Comparison of ENCODE assay signal across 8 cellular contexts in genomic region chr3:123719101-123719751, GRCh38.
DNase-seq lines count a peak whose midpoint lies in the region; FAIRE-seq and TF ChIP-seq lines count a peak whose summit lies in the region.
"Not testable (repeated sequence)": the region's sequence is repeated elsewhere in the genome, so short reads cannot be mapped to it uniquely, and the experiment has no call there.

No MANE protein-coding gene starts in this region.

- H3K9ac ChIP-seq in mesenchymal stem cell (ENCODE audit: low read length): not testable (repeated sequence)

- not testable (repeated sequence) for H2BK12ac ChIP-seq in mesenchymal stem cell (ENCODE audit: low read length in 2 of 2)

- H2BK120ac ChIP-seq in mesenchymal stem cell (ENCODE audit: low read depth, low read length): not testable (repeated sequence)

- not testable (repeated sequence) for H3K36me3 ChIP-seq in BE2C
- H3K36me3 ChIP-seq in mesenchymal stem cell (ENCODE audit: control insufficient read depth in 1 of 2, insufficient read depth in 2 of 2, low read depth in 1 of 2, low read length in 2 of 2): peaks cover 20 to 56% of the 10 kb centered on the region in 2 experiments

- not testable (repeated sequence) for H3K27me3 ChIP-seq in BE2C; mesenchymal stem cell (ENCODE audit: control insufficient read depth in 1 of 2, insufficient read depth in 1 of 2, low read length in 2 of 2)

- not testable (repeated sequence) for H3K4me2 ChIP-seq in mesenchymal stem cell (ENCODE audit: low read length, poor library complexity, severe bottlenecking)

- not testable (repeated sequence) for H2BK15ac ChIP-seq in mesenchymal stem cell (ENCODE audit: low read depth, poor library complexity, severe bottlenecking)

- TF ChIP-seq CTCF in BE2C (IDR thresholded peaks at IDR 0.05; ENCODE audit: low read depth, low read length): peak; percentile 81

- H3K4me3 ChIP-seq in BE2C (ENCODE audit: low read depth, low read length); mesenchymal stem cell (ENCODE audit: insufficient read depth in 1 of 2, low read depth in 1 of 2, low read length in 2 of 2): not testable (repeated sequence)

- not testable (repeated sequence) for H3K23ac ChIP-seq in mesenchymal stem cell (ENCODE audit: low read length in 2 of 2)

- FAIRE-seq in H54 (lab: Jason Lieb, UNC): peak; percentile 15

- H3K79me1 ChIP-seq in mesenchymal stem cell (replicated peaks; ENCODE audit: low read length, poor library complexity, severe bottlenecking): peaks cover 26% of the 10 kb centered on the region

- not testable (repeated sequence) for H3K14ac ChIP-seq in mesenchymal stem cell (ENCODE audit: low read length in 2 of 2)

- H2BK5ac ChIP-seq in mesenchymal stem cell (ENCODE audit: low read depth, low read length, poor library complexity, severe bottlenecking): not testable (repeated sequence)

- peaks cover 12% of the 10 kb centered on the region for H3K4me1 ChIP-seq in BE2C
- H3K4me1 ChIP-seq in mesenchymal stem cell (ENCODE audit: control insufficient read depth, insufficient read depth, low read depth, low read length): peaks cover 23% of the 10 kb centered on the region

- not testable (repeated sequence) for H3K4ac ChIP-seq in mesenchymal stem cell (ENCODE audit: low read depth in 1 of 2, low read length in 2 of 2)

- H2AFZ ChIP-seq in mesenchymal stem cell (ENCODE audit: low read depth, low read length): not testable (repeated sequence)

- peak overlapping the region; percentile 48 for H4K91ac ChIP-seq in mesenchymal stem cell (ENCODE audit: low read length)

- peak overlapping the region; percentile 83 for H3K27ac ChIP-seq in mesenchymal stem cell (ENCODE audit: low read length, poor library complexity, severe bottlenecking)

- not testable (repeated sequence) for H3K9me3 ChIP-seq in BE2C; mesenchymal stem cell (ENCODE audit: control insufficient read depth, low read length)

- DNase-seq in BE2C (peak; percentile 87), NCI-H2029 (lab: John Stamatoyannopoulos, UW) (peak; percentile 67), SK-N-DZ (ENCODE audit: low spot score) (peak; percentile 81), fibroblast of peridontal ligament (ENCODE audit: extremely low read depth) (peak; percentile 76), mesenchymal stem cell (peak; percentile 74)
- DNase-seq in H54 (ENCODE audit: insufficient read length, low spot score): not testable (repeated sequence)
- peak; percentile 36 for DNase-seq in activated naive CD4-positive, alpha-beta T cell treated with Interleukin-2 at 50 U/mL for 16 hours
- peak; percentile 44 for DNase-seq in stimulated activated CD4-positive, alpha-beta T cell treated with anti-CD3 and anti-CD28 coated beads, Interleukin-1b, Interleukin-23, amount 100 ng/mL, for 48 hours

- peak overlapping the region; percentile 25 for H4K8ac ChIP-seq in mesenchymal stem cell (ENCODE audit: low read length)

- H2AK5ac ChIP-seq in mesenchymal stem cell (ENCODE audit: low read length, severe bottlenecking): peak overlapping the region; percentile 17

- not testable (repeated sequence) for H3K18ac ChIP-seq in mesenchymal stem cell (ENCODE audit: low read depth in 1 of 2, low read length in 2 of 2)

- TF ChIP-seq POLR2A in H54 (IDR thresholded peaks at IDR 0.05; ENCODE audit: low read depth, low read length): not testable (repeated sequence)

- 29% methylated on average over 10 of the region's 15 CpGs for WGBS in mesenchymal stem cell
